In genomic region chr12:127328867-127329266, GRCh38 we compare ENCODE assay signal across 24 cellular contexts.
"Had no signal": no experiment of that assay in that cellular context is flagged by ENCODE, and none has a peak within 500 bp of the region (broad histone marks: within the 10 kb centered on the region; RNA-seq: fewer than 3 reads in every experiment).

No MANE protein-coding gene starts in this region.

- H3K79me2 ChIP-seq: hepatocyte had no signal

- H2AFZ ChIP-seq: hepatocyte had no signal

- H3K27ac ChIP-seq: coronary artery, dorsolateral prefrontal cortex, esophagus muscularis mucosa, foreskin keratinocyte, gastroesophageal sphincter, heart left ventricle, hepatocyte, left lung, lower lobe of right lung had no signal

- H3K36me3 ChIP-seq: esophagus muscularis mucosa, gastroesophageal sphincter, heart left ventricle, left lung, lower lobe of right lung had no signal

- ATAC-seq: foreskin keratinocyte, gastroesophageal sphincter, heart left ventricle, left cardiac atrium, left lung, left ventricle myocardium superior, lower lobe of right lung, mucosa of descending colon had no signal

- FAIRE-seq: colon, endothelial cell of umbilical vein, frontal cortex, kidney had no signal

- H3K4me1 ChIP-seq: esophagus muscularis mucosa, foreskin keratinocyte, gastroesophageal sphincter, heart left ventricle, left lung, lower lobe of right lung had no signal

- H3K27me3 ChIP-seq: dorsolateral prefrontal cortex, esophagus muscularis mucosa, foreskin keratinocyte, gastroesophageal sphincter, heart left ventricle, hepatocyte, left lung had no signal

- DNase-seq: dermis blood vessel endothelial cell; dorsolateral prefrontal cortex; effector CD4-positive, alpha-beta T cell; effector memory CD4-positive, alpha-beta T cell; foreskin keratinocyte; heart left ventricle; hypothalamus; immature natural killer cell; islet precursor cell; kidney; left cardiac atrium; left lung; left ventricle myocardium superior; lower lobe of right lung; mesenchymal stem cell; mucosa of descending colon; naive B cell had no signal

- H3K9me3 ChIP-seq: esophagus muscularis mucosa, gastroesophageal sphincter, heart left ventricle, left lung, lower lobe of right lung, mucosa of descending colon had no signal

- H3K4me3 ChIP-seq: coronary artery, dorsolateral prefrontal cortex, esophagus muscularis mucosa, gastroesophageal sphincter, heart left ventricle, hepatocyte, left lung, lower lobe of right lung, mucosa of descending colon had no signal

- H3K4me2 ChIP-seq: hepatocyte had no signal
